ENCODE assay signal across 18 cellular contexts in genomic region chr7:92784935-92785334, GRCh38. TPM values are rescaled to one million over a fixed set of nuclear protein-coding genes. Genes with fewer than 3 reads are reported as not detected.
DNase-seq lines count a peak whose midpoint lies in the region; ATAC-seq and TF ChIP-seq lines count a peak whose summit lies in the region.
"Had no signal": no experiment of that assay in that cellular context is flagged by ENCODE, and none has a peak within 500 bp of the region (broad histone marks: within the 10 kb centered on the region; RNA-seq: fewer than 3 reads in every experiment).

No MANE protein-coding gene starts in this region.

- H3K27me3 ChIP-seq in stomach smooth muscle (ENCODE audit: control insufficient read depth in 1 of 2, insufficient read depth in 2 of 2, low read length in 2 of 2), result no peaks in the 10 kb centered on the region
- no peaks in the 10 kb centered on the region for H3K27me3 ChIP-seq in CD4-positive, alpha-beta T cell (ENCODE audit: control insufficient read depth, insufficient read depth, low read length)
- H3K27me3 ChIP-seq: BE2C had no signal

- no peak overlapping the region for H3K9ac ChIP-seq in stomach smooth muscle (ENCODE audit: low read length in 2 of 2)

- H3K27ac Mint-ChIP-seq in T-helper 1 cell treated with Interleukin-12 subunit alpha and Interleukin-12 subunit beta and Interleukin-4 antibody, amounts not matched to agents 30 μg/mL and 1 μg/mL, for 36 hours, result peak overlapping the region; percentile 28
- H3K27ac Mint-ChIP-seq in natural killer cell treated with Interleukin-12 subunit alpha and Interleukin-12 subunit beta and Interleukin-15 and Interleukin-18, amount 100 ng/mL, for 72 hours, result peak overlapping the region; percentile 39 to 70
- H3K27ac Mint-ChIP-seq in natural killer cell, result no peak overlapping the region
- H3K27ac Mint-ChIP-seq in central memory CD8-positive, alpha-beta T cell (ENCODE audit: low read depth), result peak overlapping the region; percentile 42
- H3K27ac Mint-ChIP-seq in nephron progenitor cell, result no peak overlapping the region
- no peak overlapping the region for H3K27ac Mint-ChIP-seq in CD4-positive, alpha-beta T cell

- H3K27me3 Mint-ChIP-seq in T-helper 1 cell treated with Interleukin-12 subunit alpha and Interleukin-12 subunit beta and Interleukin-4 antibody, amounts not matched to agents 30 μg/mL and 1 μg/mL, for 36 hours (ENCODE audit: low read depth), result no peaks in the 10 kb centered on the region
- H3K27me3 Mint-ChIP-seq in natural killer cell treated with Interleukin-12 subunit alpha and Interleukin-12 subunit beta and Interleukin-15 and Interleukin-18, amount 100 ng/mL, for 72 hours, result no peaks in the 10 kb centered on the region
- no peaks in the 10 kb centered on the region for H3K27me3 Mint-ChIP-seq in natural killer cell (ENCODE audit: low read depth in 2 of 2)
- no peaks in the 10 kb centered on the region for H3K27me3 Mint-ChIP-seq in central memory CD8-positive, alpha-beta T cell
- no peaks in the 10 kb centered on the region for H3K27me3 Mint-ChIP-seq in nephron progenitor cell (ENCODE audit: low read depth, poor library complexity)
- no peaks in the 10 kb centered on the region for H3K27me3 Mint-ChIP-seq in CD4-positive, alpha-beta T cell
- H3K27me3 Mint-ChIP-seq: CD4-positive, alpha-beta memory T cell had no signal

- CTCF ChIA-PET in CD4-positive, alpha-beta T cell (lab: Charles Lee), result no interaction called here

- peaks cover 0 to 2% of the 10 kb centered on the region in 2 donors for H3K9me3 ChIP-seq in stomach smooth muscle (ENCODE audit: control insufficient read depth in 2 of 2, low read length in 2 of 2)
- H3K9me3 ChIP-seq in CD4-positive, alpha-beta T cell (ENCODE audit: control insufficient read depth, low read length), result peaks cover 9% of the 10 kb centered on the region

- POLR2A ChIA-PET in CD4-positive, alpha-beta T cell (lab: Charles Lee), result no interaction called here

- H3K4me1 ChIP-seq in stomach smooth muscle (ENCODE audit: control insufficient read depth, insufficient read depth, low read length), result peaks cover 6% of the 10 kb centered on the region

- peaks cover 16% of the 10 kb centered on the region for H3K9me3 Mint-ChIP-seq in T-helper 1 cell treated with Interleukin-12 subunit alpha and Interleukin-12 subunit beta and Interleukin-4 antibody, amounts not matched to agents 30 μg/mL and 1 μg/mL, for 36 hours
- H3K9me3 Mint-ChIP-seq in natural killer cell treated with Interleukin-12 subunit alpha and Interleukin-12 subunit beta and Interleukin-15 and Interleukin-18, amount 100 ng/mL, for 72 hours, result peaks cover 6% of the 10 kb centered on the region
- H3K9me3 Mint-ChIP-seq in natural killer cell, result peaks cover 3% of the 10 kb centered on the region in 2 donors
- H3K9me3 Mint-ChIP-seq in central memory CD8-positive, alpha-beta T cell, result peaks cover 6% of the 10 kb centered on the region
- peaks cover 27% of the 10 kb centered on the region for H3K9me3 Mint-ChIP-seq in nephron progenitor cell
- H3K9me3 Mint-ChIP-seq in CD4-positive, alpha-beta T cell, result peaks cover 5% of the 10 kb centered on the region

- no peaks in the 10 kb centered on the region for H3K36me3 ChIP-seq in stomach smooth muscle (ENCODE audit: control insufficient read depth in 2 of 2, insufficient read depth in 2 of 2, low read length in 2 of 2)

- H3K4me1 Mint-ChIP-seq in T-helper 1 cell treated with Interleukin-12 subunit alpha and Interleukin-12 subunit beta and Interleukin-4 antibody, amounts not matched to agents 30 μg/mL and 1 μg/mL, for 36 hours (ENCODE audit: low read depth), result peaks cover 55% of the 10 kb centered on the region
- peaks cover 48 to 60% of the 10 kb centered on the region in 2 donors for H3K4me1 Mint-ChIP-seq in natural killer cell treated with Interleukin-12 subunit alpha and Interleukin-12 subunit beta and Interleukin-15 and Interleukin-18, amount 100 ng/mL, for 72 hours (ENCODE audit: low read depth in 2 of 2)
- peaks cover 41 to 45% of the 10 kb centered on the region in 2 donors for H3K4me1 Mint-ChIP-seq in natural killer cell
- H3K4me1 Mint-ChIP-seq in central memory CD8-positive, alpha-beta T cell, result peaks cover 38% of the 10 kb centered on the region
- H3K4me1 Mint-ChIP-seq in nephron progenitor cell, result no peaks in the 10 kb centered on the region
- H3K4me1 Mint-ChIP-seq in CD4-positive, alpha-beta T cell (ENCODE audit: low read depth), result peaks cover 19% of the 10 kb centered on the region

- peak overlapping the region; percentile 6 for H3K27ac ChIP-seq in stomach smooth muscle (ENCODE audit: low read length)
- H3K27ac ChIP-seq in CD4-positive, alpha-beta T cell (ENCODE audit: low read depth, low read length), result no peak overlapping the region
- H3K27ac ChIP-seq: 22Rv1 had no signal

- TF ChIP-seq CTCF in natural killer cell (IDR thresholded peaks at IDR 0.05) (no peak), nephron progenitor cell (IDR thresholded peaks at IDR 0.05) (no peak)
- TF ChIP-seq CTCF in CD4-positive, alpha-beta T cell (IDR thresholded peaks at IDR 0.05), result no peak

- no peak overlapping the region for H3K4me3 ChIP-seq in stomach smooth muscle (ENCODE audit: low read length in 2 of 2)

- no peak for DNase-seq in T-helper 1 cell
- DNase-seq in natural killer cell treated with Interleukin-12 subunit alpha and Interleukin-12 subunit beta and Interleukin-15 and Interleukin-18, amount 100 ng/mL, for 72 hours (ENCODE audit: low spot score), result no peak
- no peak for DNase-seq in natural killer cell
- DNase-seq in central memory CD8-positive, alpha-beta T cell (ENCODE audit: low spot score in 2 of 2), result no peak
- no peak for DNase-seq in nephron progenitor cell
- DNase-seq in CD4-positive, alpha-beta T cell, result no peak
- DNase-seq: BE2C; CD4-positive, alpha-beta memory T cell; DMS79; HCEC 1CT; KBM-7; NCI-H1436; NCI-H2029; NCI-H748 treated with DMSO at 0.1 percent for 48 hours; RPMI8226 had no signal

- no peak for ATAC-seq in natural killer cell treated with Interleukin-12 subunit alpha and Interleukin-12 subunit beta and Interleukin-15 and Interleukin-18, amount 100 ng/mL, for 72 hours
- no peak for ATAC-seq in natural killer cell
- ATAC-seq in central memory CD8-positive, alpha-beta T cell (replicated peaks; ENCODE audit: extremely low read depth, poor library complexity, severe bottlenecking), result no peak
- no peak for ATAC-seq in CD4-positive, alpha-beta T cell (ENCODE audit: poor library complexity)

- intact Hi-C loops in natural killer cell (cut with micrococcal nuclease), result no loop called here
- intact Hi-C loops in CD4-positive, alpha-beta T cell (cut with DNase I, micrococcal nuclease), result no loop called here

- peaks cover 41% of the 10 kb centered on the region for H3K36me3 Mint-ChIP-seq in T-helper 1 cell treated with Interleukin-12 subunit alpha and Interleukin-12 subunit beta and Interleukin-4 antibody, amounts not matched to agents 30 μg/mL and 1 μg/mL, for 36 hours (ENCODE audit: low read depth)
- peaks cover 36% of the 10 kb centered on the region for H3K36me3 Mint-ChIP-seq in natural killer cell treated with Interleukin-12 subunit alpha and Interleukin-12 subunit beta and Interleukin-15 and Interleukin-18, amount 100 ng/mL, for 72 hours
- H3K36me3 Mint-ChIP-seq in natural killer cell (no peaks in the 10 kb centered on the region), nephron progenitor cell (ENCODE audit: low read depth) (peaks cover 46% of the 10 kb centered on the region)
- H3K36me3 Mint-ChIP-seq in central memory CD8-positive, alpha-beta T cell (ENCODE audit: insufficient read depth), result no peaks in the 10 kb centered on the region
- peaks cover 8% of the 10 kb centered on the region for H3K36me3 Mint-ChIP-seq in CD4-positive, alpha-beta T cell (ENCODE audit: low read depth)

- H3K4me3 Mint-ChIP-seq in T-helper 1 cell treated with Interleukin-12 subunit alpha and Interleukin-12 subunit beta and Interleukin-4 antibody, amounts not matched to agents 30 μg/mL and 1 μg/mL, for 36 hours, result no peak overlapping the region
- no peak overlapping the region for H3K4me3 Mint-ChIP-seq in natural killer cell treated with Interleukin-12 subunit alpha and Interleukin-12 subunit beta and Interleukin-15 and Interleukin-18, amount 100 ng/mL, for 72 hours
- no peak overlapping the region for H3K4me3 Mint-ChIP-seq in natural killer cell
- no peak overlapping the region for H3K4me3 Mint-ChIP-seq in central memory CD8-positive, alpha-beta T cell
- H3K4me3 Mint-ChIP-seq in nephron progenitor cell, result no peak overlapping the region
- H3K4me3 Mint-ChIP-seq in CD4-positive, alpha-beta T cell, result no peak overlapping the region
- H3K4me3 Mint-ChIP-seq: CD4-positive, alpha-beta memory T cell had no signal

RNA-seq across cellular contexts. Expression of gene CDK6, which starts 51.4 kb away (rescaled TPM):
- 100 to 1,000 TPM; 278 to 404 TPM for total RNA-seq in natural killer cell treated with Interleukin-12 subunit alpha and Interleukin-12 subunit beta and Interleukin-15 and Interleukin-18, amount 100 ng/mL, for 72 hours
- total RNA-seq in natural killer cell, result 10 to 100 TPM; 41.1 to 46.3 (median 45.1) TPM
- 10 to 100 TPM; 13.0 to 13.7 TPM for total RNA-seq in CD4-positive, alpha-beta T cell

Comparison
In these comparisons a context has a peak if more than half of its experiments do, and no peak if none do; other contexts are left out.
1. H3K27ac Mint-ChIP-seq: peak in T-helper 1 cell treated with Interleukin-12 subunit alpha and Interleukin-12 subunit beta and Interleukin-4 antibody, amounts not matched to agents 30 μg/mL and 1 μg/mL, for 36 hours (single experiment), natural killer cell treated with Interleukin-12 subunit alpha and Interleukin-12 subunit beta and Interleukin-15 and Interleukin-18, amount 100 ng/mL, for 72 hours (2 of 2) and central memory CD8-positive, alpha-beta T cell (single experiment); none in natural killer cell (0 of 2), nephron progenitor cell (single experiment) and CD4-positive, alpha-beta T cell (single experiment).
2. RNA of gene CDK6, which starts 51.4 kb away (total RNA-seq): 278 to 404 TPM in natural killer cell treated with Interleukin-12 subunit alpha and Interleukin-12 subunit beta and Interleukin-15 and Interleukin-18, amount 100 ng/mL, for 72 hours; 41.1 to 46.3 TPM in natural killer cell and 13.0 to 13.7 TPM in CD4-positive, alpha-beta T cell; every median in the first group is over 4 times any median in the second.